In the genomic region with DNA sequence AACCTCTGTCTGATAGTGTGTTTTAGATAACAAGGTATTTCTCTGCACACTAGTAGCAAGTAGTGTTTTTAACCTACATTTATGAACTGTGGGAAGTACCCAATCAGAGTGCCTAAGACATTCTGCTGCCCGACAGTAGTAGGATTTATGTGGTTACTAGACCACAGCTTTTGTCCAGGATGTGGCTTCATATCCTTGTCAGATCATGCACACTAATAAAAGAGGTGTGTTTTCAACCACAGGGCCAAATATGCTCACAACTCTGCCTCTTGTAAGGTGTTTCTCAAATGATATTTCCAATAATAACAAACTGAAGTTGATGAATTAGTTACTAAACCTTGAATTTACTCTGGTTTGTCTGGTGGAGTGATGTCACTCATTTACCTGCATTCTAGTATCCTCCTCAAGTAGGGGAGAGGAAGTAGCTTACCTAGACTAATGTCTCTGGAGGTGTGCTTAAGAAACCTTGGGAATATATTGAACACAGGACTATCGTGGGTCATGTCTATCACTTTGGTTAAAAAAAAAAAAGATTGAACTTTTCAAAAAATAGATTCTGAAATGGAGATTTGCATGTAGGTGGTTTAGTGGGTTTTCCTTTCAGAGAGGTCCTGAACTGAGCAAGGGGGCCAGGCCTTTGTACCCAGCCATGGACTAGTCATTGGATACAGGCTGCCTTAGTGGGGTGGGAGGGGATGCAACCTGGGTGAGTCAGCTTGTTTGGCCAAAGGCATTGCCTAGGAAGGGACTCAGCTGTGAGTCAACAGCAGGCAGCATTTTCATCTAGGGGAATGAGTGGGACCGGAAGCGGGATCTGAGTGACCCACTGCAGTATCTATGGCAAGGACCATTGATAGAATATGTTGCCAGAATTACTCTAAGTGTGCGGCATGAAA, we compare ENCODE assay signal across 8 cellular contexts. TPM values are rescaled to one million over a fixed set of nuclear protein-coding genes. Genes with fewer than 3 reads are reported as not detected.
DNase-seq lines count a peak whose midpoint lies in the region; ATAC-seq, FAIRE-seq and TF ChIP-seq lines count a peak whose summit lies in the region.

No MANE protein-coding gene starts in this region.

- no peak overlapping the region for H3K27ac ChIP-seq in CD8-positive, alpha-beta T cell (ENCODE audit: low read depth, low read length)

- H3K27ac Mint-ChIP-seq in CD8-positive, alpha-beta T cell = peak overlapping the region; percentile 56
- H3K27ac Mint-ChIP-seq in endothelial cell (ENCODE audit: unreplicated experiment) = no peak overlapping the region

- H3K4me3 ChIP-seq in CD8-positive, alpha-beta T cell (ENCODE audit: low read depth, low read length) = peak overlapping the region; percentile 13
- H3K4me3 ChIP-seq in fibroblast of the aortic adventitia (ENCODE audit: low read depth, low read length) = no peak overlapping the region

- peak; percentile 87 for ATAC-seq in CD8-positive, alpha-beta T cell
- ATAC-seq in GM21576 (IDR thresholded peaks at IDR 0.05; ENCODE audit: unreplicated experiment) = peak; percentile 63

- intact Hi-C loops in CD8-positive, alpha-beta T cell (cut with DNase I, micrococcal nuclease) = loop anchor here (1.0 to 5.0 kb wide), 4 partner anchors 14 to 187 kb away; partner anchors contain the start of genes RNFT2 (in 1 of the 2) and SPRING1 (in 1 of the 2)

- no peak for FAIRE-seq in HTR-8/SVneo (lab: Jason Lieb, UNC)

- H3K36me3 Mint-ChIP-seq in CD8-positive, alpha-beta T cell = peaks cover 17% of the 10 kb centered on the region
- H3K36me3 Mint-ChIP-seq in endothelial cell (ENCODE audit: low read depth, unreplicated experiment) = peaks cover 3% of the 10 kb centered on the region

- CTCF ChIA-PET in CD8-positive, alpha-beta T cell (lab: Charles Lee) = interaction anchor here (0.7 to 1.7 kb wide), 2 partner anchors 13 to 215 kb away, joined by 3 to 6 read pairs; no protein-coding TSS in a partner anchor

- H3K4me1 Mint-ChIP-seq in CD8-positive, alpha-beta T cell (ENCODE audit: low read depth) = peaks cover 80% of the 10 kb centered on the region
- peaks cover 9% of the 10 kb centered on the region for H3K4me1 Mint-ChIP-seq in endothelial cell (ENCODE audit: unreplicated experiment)

- no peaks in the 10 kb centered on the region for H3K9me3 ChIP-seq in CD8-positive, alpha-beta T cell (ENCODE audit: low read length)

- H3K27me3 Mint-ChIP-seq in CD8-positive, alpha-beta T cell (ENCODE audit: low read depth) = no peaks in the 10 kb centered on the region
- H3K27me3 Mint-ChIP-seq in endothelial cell (ENCODE audit: unreplicated experiment) = no peaks in the 10 kb centered on the region

- no peaks in the 10 kb centered on the region for H3K27me3 ChIP-seq in CD8-positive, alpha-beta T cell (ENCODE audit: insufficient read depth, low read length)

- peak; percentile 4 to 67 (median 43) for DNase-seq in CD8-positive, alpha-beta T cell
- DNase-seq in HTR-8/SVneo (ENCODE audit: insufficient read length, low spot score) (peak; percentile 45), fibroblast of the aortic adventitia (ENCODE audit: low read depth) (peak; percentile 76), endothelial cell (ENCODE audit: low spot score) (no peak), GM13976 (ENCODE audit: low spot score) (no peak), SKM-1 (lab: John Stamatoyannopoulos, UW; ENCODE audit: unreplicated experiment) (no peak)
- peak; percentile 22 for DNase-seq in activated CD4-positive, alpha-beta T cell treated with anti-CD3 and anti-CD28 coated beads, Interleukin-2, amount 50 U/mL, for 1 hour

- no peaks in the 10 kb centered on the region for H3K9me3 Mint-ChIP-seq in CD8-positive, alpha-beta T cell
- H3K9me3 Mint-ChIP-seq in endothelial cell (ENCODE audit: unreplicated experiment) = no peaks in the 10 kb centered on the region

- no peaks in the 10 kb centered on the region for H3K36me3 ChIP-seq in CD8-positive, alpha-beta T cell (ENCODE audit: insufficient read depth, low read length)

- H3K4me1 ChIP-seq in CD8-positive, alpha-beta T cell (ENCODE audit: insufficient read depth, low read length) = peaks cover 66% of the 10 kb centered on the region

- POLR2A ChIA-PET in CD8-positive, alpha-beta T cell (lab: Charles Lee) = interaction anchor here (0.6 to 1.3 kb wide), 2 partner anchors 14 to 789 kb away, joined by 4 to 7 read pairs; partner anchors contain the start of gene FBXW8

- H3K4me3 Mint-ChIP-seq in CD8-positive, alpha-beta T cell = peak overlapping the region; percentile 68
- H3K4me3 Mint-ChIP-seq in endothelial cell (ENCODE audit: unreplicated experiment) = no peak overlapping the region

- in situ Hi-C loops in GM13976 (cut with MboI; ENCODE audit: low sequenced_read_pairs, unreplicated experiment) = no loop called here

- no peak for TF ChIP-seq CTCF in CD8-positive, alpha-beta T cell (IDR thresholded peaks at IDR 0.05)
- TF ChIP-seq CTCF in fibroblast of the aortic adventitia (IDR thresholded peaks at IDR 0.05; ENCODE audit: insufficient read depth, low read length) = no peak
- TF ChIP-seq CTCF in endothelial cell (IDR thresholded peaks at IDR 0.05; ENCODE audit: unreplicated experiment) = no peak
- TF ChIP-seq CTCF in GM13976 (IDR thresholded peaks at IDR 0.05; ENCODE audit: borderline replicate concordance, control extremely low read depth, extremely low read depth, insufficient read depth, missing control alignments) = no peak

RNA-seq across cellular contexts. Expression of gene FBXW8, which starts 14.1 kb away (rescaled TPM):
- 1 to 10 TPM; 5.6 to 6.5 TPM for total RNA-seq in CD8-positive, alpha-beta T cell
- total RNA-seq in fibroblast of the aortic adventitia (ENCODE audit: low replicate concordance) (6.6 and 11.2 TPM in 2 replicates), endothelial cell (ENCODE audit: unreplicated experiment) (17.8 TPM)

RNA-seq across cellular contexts. Expression of gene HRK, which starts 43.6 kb away (rescaled TPM):
- total RNA-seq in CD8-positive, alpha-beta T cell = under 1 TPM in 1 of 2 experiments, not detected in 1; 0.05 TPM
- total RNA-seq in fibroblast of the aortic adventitia (ENCODE audit: low replicate concordance) = 0.41 TPM in 1 of 2 replicates, not detected in the other
- 0.10 TPM for total RNA-seq in endothelial cell (ENCODE audit: unreplicated experiment)

Comparison
In these comparisons a context has a peak if more than half of its experiments do, and no peak if none do; other contexts are left out.
1. DNase-seq: peak in CD8-positive, alpha-beta T cell (7 of 7), HTR-8/SVneo (single experiment), activated CD4-positive, alpha-beta T cell treated with anti-CD3 and anti-CD28 coated beads, Interleukin-2, amount 50 U/mL, for 1 hour (single experiment) and fibroblast of the aortic adventitia (single experiment); none in endothelial cell (single experiment), GM13976 (single experiment) and SKM-1 (single experiment).